1 cellular context compared by ENCODE assay signal in the genomic region with DNA sequence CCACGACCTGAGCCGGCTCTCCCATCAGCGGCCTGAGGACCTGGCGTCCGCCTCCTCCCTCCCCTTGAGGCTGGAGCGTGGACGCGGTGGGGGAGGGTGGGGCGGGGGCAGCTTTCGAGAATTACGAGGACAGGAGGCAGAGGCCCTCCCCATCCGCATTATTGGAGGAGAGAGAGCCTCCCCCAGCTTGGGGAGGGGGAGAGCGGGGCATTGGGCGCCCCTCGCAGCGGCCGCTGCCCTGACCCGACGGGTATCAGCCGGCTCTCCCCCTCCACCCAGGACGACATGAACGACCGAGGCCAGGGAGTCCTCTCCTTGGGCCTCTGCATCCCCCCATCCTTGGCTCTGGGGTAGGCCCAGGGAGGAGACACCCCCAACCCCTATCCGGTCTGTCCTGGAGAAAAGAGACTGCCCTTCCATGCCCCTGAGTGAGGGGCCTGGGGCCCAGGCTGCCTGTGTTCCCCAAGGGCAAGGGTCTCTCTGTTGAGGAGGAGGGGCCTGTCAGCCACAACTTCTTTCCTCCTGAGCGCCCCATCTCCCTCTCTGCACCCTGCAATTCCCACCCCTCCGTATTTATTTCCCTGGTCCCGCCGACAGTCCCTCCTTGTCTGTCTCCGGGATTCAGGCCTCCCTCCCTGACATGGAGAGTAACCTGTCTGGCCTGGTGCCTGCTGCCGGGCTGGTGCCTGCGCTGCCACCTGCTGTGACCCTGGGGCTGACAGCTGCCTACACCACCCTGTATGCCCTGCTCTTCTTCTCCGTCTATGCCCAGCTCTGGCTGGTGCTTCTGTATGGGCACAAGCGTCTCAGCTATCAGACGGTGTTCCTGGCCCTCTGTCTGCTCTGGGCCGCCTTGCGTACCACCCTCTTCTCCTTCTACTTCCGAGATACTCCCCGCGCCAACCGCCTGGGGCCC.
A peak's percentile ranks its signal among the peaks of the same experiment; 100 is the strongest.
TF ChIP-seq lines count a peak whose summit lies in the region.

No MANE protein-coding gene starts in this region.

TF ChIP-seq in HEK293, 187 proteins besides CTCF, POLR2A, EP300 and RAD21 (continued from another document and continues in another):
- TF ChIP-seq, protein P1, sequence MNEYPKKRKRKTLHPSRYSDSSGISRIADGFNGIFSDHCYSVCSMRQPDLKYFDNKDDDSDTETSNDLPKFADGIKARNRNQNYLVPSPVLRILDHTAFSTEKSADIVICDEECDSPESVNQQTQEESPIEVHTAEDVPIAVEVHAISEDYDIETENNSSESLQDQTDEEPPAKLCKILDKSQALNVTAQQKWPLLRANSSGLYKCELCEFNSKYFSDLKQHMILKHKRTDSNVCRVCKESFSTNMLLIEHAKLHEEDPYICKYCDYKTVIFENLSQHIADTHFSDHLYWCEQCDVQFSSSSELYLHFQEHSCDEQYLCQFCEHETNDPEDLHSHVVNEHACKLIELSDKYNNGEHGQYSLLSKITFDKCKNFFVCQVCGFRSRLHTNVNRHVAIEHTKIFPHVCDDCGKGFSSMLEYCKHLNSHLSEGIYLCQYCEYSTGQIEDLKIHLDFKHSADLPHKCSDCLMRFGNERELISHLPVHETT (tag by site-specific recombination; IDR thresholded peaks at IDR 0.05), result no peak
- TF ChIP-seq ZBTB21 (tag by site-specific recombination; IDR thresholded peaks at IDR 0.05), result no peak
- TF ChIP-seq ZNF555 (tag by site-specific recombination; conservative IDR thresholded peaks at IDR 0.05), result no peak
- no peak for TF ChIP-seq TRIM28 (IDR thresholded peaks at IDR 0.05; ENCODE audit: borderline replicate concordance, low read length)
- TF ChIP-seq WT1 (tag by site-specific recombination; IDR thresholded peaks at IDR 0.05), result no peak
- TF ChIP-seq, protein P2, sequence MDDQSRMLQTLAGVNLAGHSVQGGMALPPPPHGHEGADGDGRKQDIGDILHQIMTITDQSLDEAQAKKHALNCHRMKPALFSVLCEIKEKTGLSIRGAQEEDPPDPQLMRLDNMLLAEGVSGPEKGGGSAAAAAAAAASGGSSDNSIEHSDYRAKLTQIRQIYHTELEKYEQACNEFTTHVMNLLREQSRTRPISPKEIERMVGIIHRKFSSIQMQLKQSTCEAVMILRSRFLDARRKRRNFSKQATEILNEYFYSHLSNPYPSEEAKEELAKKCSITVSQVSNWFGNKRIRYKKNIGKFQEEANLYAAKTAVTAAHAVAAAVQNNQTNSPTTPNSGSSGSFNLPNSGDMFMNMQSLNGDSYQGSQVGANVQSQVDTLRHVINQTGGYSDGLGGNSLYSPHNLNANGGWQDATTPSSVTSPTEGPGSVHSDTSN (CRISPR knock-in tag; IDR thresholded peaks at IDR 0.05), result no peak
- no peak for TF ChIP-seq ZNF776 (tag by site-specific recombination; IDR thresholded peaks at IDR 0.05; ENCODE audit: borderline replicate concordance)
- TF ChIP-seq IKZF3 (tag by site-specific recombination; IDR thresholded peaks at IDR 0.05), result no peak
- TF ChIP-seq ZNF335 (tag by site-specific recombination; conservative IDR thresholded peaks at IDR 0.05), result peak; percentile 8
- TF ChIP-seq ZNF239 (tag by site-specific recombination; IDR thresholded peaks at IDR 0.05), result no peak
- TF ChIP-seq REPIN1 (tag by site-specific recombination; IDR thresholded peaks at IDR 0.05; ENCODE audit: low read depth), result no peak
- no peak for TF ChIP-seq ZNF354C (tag by site-specific recombination; IDR thresholded peaks at IDR 0.05; ENCODE audit: borderline replicate concordance, low read depth)
- TF ChIP-seq SCRT1 (tag by site-specific recombination; IDR thresholded peaks at IDR 0.05; ENCODE audit: borderline replicate concordance), result no peak
- TF ChIP-seq BCL11A (tag by site-specific recombination; IDR thresholded peaks at IDR 0.05; ENCODE audit: low read depth), result no peak
- TF ChIP-seq ZNF121 (tag by site-specific recombination; IDR thresholded peaks at IDR 0.05), result no peak
- no peak for TF ChIP-seq SETDB1 (IDR thresholded peaks at IDR 0.05; ENCODE audit: insufficient read length, low read length)
- no peak for TF ChIP-seq ZNF664 (tag by site-specific recombination; IDR thresholded peaks at IDR 0.05)
- TF ChIP-seq, protein P3, sequence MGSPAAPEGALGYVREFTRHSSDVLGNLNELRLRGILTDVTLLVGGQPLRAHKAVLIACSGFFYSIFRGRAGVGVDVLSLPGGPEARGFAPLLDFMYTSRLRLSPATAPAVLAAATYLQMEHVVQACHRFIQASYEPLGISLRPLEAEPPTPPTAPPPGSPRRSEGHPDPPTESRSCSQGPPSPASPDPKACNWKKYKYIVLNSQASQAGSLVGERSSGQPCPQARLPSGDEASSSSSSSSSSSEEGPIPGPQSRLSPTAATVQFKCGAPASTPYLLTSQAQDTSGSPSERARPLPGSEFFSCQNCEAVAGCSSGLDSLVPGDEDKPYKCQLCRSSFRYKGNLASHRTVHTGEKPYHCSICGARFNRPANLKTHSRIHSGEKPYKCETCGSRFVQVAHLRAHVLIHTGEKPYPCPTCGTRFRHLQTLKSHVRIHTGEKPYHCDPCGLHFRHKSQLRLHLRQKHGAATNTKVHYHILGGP (tag by site-specific recombination; IDR thresholded peaks at IDR 0.05), result no peak
- TF ChIP-seq ZNF623 (tag by site-specific recombination; IDR thresholded peaks at IDR 0.05), result no peak
- TF ChIP-seq, protein P4, sequence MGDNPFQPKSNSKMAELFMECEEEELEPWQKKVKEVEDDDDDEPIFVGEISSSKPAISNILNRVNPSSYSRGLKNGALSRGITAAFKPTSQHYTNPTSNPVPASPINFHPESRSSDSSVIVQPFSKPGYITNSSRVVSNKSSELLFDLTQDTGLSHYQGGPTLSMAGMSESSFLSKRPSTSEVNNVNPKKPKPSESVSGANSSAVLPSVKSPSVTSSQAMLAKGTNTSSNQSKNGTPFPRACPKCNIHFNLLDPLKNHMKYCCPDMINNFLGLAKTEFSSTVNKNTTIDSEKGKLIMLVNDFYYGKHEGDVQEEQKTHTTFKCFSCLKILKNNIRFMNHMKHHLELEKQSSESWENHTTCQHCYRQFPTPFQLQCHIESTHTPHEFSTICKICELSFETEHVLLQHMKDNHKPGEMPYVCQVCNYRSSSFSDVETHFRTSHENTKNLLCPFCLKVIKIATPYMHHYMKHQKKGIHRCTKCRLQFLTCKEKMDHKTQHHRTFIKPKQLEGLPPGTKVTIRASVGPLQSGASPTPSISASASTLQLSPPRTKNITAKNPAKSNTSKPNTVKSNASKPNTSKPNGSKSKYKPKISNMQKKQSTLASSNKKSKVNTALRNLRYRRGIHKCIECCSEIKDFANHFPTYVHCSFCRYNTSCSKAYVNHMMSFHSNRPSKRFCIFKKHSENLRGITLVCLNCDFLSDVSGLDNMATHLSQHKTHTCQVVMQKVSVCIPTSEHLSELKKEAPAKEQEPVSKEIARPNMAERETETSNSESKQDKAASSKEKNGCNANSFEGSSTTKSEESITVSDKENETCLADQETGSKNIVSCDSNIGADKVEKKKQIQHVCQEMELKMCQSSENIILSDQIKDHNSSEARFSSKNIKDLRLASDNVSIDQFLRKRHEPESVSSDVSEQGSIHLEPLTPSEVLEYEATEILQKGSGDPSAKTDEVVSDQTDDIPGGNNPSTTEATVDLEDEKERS (tag by site-specific recombination; IDR thresholded peaks at IDR 0.05), result no peak
- TF ChIP-seq GLI2 (tag by site-specific recombination; IDR thresholded peaks at IDR 0.05; ENCODE audit: borderline replicate concordance, low read depth), result no peak
- TF ChIP-seq, protein P5, sequence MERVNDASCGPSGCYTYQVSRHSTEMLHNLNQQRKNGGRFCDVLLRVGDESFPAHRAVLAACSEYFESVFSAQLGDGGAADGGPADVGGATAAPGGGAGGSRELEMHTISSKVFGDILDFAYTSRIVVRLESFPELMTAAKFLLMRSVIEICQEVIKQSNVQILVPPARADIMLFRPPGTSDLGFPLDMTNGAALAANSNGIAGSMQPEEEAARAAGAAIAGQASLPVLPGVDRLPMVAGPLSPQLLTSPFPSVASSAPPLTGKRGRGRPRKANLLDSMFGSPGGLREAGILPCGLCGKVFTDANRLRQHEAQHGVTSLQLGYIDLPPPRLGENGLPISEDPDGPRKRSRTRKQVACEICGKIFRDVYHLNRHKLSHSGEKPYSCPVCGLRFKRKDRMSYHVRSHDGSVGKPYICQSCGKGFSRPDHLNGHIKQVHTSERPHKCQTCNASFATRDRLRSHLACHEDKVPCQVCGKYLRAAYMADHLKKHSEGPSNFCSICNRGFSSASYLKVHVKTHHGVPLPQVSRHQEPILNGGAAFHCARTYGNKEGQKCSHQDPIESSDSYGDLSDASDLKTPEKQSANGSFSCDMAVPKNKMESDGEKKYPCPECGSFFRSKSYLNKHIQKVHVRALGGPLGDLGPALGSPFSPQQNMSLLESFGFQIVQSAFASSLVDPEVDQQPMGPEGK (tag by site-specific recombination; IDR thresholded peaks at IDR 0.05), result 0 out of 2 replicates have a peak, but pooled peaks have one; percentile 34
- TF ChIP-seq ZNF416 (tag by site-specific recombination; IDR thresholded peaks at IDR 0.05), result no peak
- no peak for TF ChIP-seq ZNF624 (tag by site-specific recombination; IDR thresholded peaks at IDR 0.05)
- TF ChIP-seq, protein P6, sequence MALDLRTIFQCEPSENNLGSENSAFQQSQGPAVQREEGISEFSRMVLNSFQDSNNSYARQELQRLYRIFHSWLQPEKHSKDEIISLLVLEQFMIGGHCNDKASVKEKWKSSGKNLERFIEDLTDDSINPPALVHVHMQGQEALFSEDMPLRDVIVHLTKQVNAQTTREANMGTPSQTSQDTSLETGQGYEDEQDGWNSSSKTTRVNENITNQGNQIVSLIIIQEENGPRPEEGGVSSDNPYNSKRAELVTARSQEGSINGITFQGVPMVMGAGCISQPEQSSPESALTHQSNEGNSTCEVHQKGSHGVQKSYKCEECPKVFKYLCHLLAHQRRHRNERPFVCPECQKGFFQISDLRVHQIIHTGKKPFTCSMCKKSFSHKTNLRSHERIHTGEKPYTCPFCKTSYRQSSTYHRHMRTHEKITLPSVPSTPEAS (tag by site-specific recombination; IDR thresholded peaks at IDR 0.05), result no peak
- peak; percentile 90 for TF ChIP-seq ZNF223 (tag by site-specific recombination; IDR thresholded peaks at IDR 0.05)
- TF ChIP-seq, protein P7, sequence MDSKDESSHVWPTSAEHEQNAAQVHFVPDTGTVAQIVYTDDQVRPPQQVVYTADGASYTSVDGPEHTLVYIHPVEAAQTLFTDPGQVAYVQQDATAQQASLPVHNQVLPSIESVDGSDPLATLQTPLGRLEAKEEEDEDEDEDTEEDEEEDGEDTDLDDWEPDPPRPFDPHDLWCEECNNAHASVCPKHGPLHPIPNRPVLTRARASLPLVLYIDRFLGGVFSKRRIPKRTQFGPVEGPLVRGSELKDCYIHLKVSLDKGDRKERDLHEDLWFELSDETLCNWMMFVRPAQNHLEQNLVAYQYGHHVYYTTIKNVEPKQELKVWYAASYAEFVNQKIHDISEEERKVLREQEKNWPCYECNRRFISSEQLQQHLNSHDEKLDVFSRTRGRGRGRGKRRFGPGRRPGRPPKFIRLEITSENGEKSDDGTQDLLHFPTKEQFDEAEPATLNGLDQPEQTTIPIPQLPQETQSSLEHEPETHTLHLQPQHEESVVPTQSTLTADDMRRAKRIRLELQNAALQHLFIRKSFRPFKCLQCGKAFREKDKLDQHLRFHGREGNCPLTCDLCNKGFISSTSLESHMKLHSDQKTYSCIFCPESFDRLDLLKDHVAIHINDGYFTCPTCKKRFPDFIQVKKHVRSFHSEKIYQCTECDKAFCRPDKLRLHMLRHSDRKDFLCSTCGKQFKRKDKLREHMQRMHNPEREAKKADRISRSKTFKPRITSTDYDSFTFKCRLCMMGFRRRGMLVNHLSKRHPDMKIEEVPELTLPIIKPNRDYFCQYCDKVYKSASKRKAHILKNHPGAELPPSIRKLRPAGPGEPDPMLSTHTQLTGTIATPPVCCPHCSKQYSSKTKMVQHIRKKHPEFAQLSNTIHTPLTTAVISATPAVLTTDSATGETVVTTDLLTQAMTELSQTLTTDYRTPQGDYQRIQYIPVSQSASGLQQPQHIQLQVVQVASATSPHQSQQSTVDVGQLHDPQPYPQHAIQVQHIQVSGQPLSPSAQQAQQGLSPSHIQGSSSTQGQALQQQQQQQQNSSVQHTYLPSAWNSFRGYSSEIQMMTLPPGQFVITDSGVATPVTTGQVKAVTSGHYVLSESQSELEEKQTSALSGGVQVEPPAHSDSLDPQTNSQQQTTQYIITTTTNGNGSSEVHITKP (tag by site-specific recombination; IDR thresholded peaks at IDR 0.05), result peak; percentile 69
- TF ChIP-seq ZIC2 (tag by site-specific recombination; IDR thresholded peaks at IDR 0.05), result 0 out of 2 replicates have a peak, but pooled peaks have one; percentile 22
- TF ChIP-seq, protein P8, sequence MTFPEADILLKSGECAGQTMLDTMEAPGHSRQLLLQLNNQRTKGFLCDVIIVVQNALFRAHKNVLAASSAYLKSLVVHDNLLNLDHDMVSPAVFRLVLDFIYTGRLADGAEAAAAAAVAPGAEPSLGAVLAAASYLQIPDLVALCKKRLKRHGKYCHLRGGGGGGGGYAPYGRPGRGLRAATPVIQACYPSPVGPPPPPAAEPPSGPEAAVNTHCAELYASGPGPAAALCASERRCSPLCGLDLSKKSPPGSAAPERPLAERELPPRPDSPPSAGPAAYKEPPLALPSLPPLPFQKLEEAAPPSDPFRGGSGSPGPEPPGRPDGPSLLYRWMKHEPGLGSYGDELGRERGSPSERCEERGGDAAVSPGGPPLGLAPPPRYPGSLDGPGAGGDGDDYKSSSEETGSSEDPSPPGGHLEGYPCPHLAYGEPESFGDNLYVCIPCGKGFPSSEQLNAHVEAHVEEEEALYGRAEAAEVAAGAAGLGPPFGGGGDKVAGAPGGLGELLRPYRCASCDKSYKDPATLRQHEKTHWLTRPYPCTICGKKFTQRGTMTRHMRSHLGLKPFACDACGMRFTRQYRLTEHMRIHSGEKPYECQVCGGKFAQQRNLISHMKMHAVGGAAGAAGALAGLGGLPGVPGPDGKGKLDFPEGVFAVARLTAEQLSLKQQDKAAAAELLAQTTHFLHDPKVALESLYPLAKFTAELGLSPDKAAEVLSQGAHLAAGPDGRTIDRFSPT (tag by site-specific recombination; IDR thresholded peaks at IDR 0.05), result peak; percentile 63
- no peak for TF ChIP-seq ZNF16 (tag by site-specific recombination; IDR thresholded peaks at IDR 0.05; ENCODE audit: low read depth)
- TF ChIP-seq ZNF658 (tag by site-specific recombination; IDR thresholded peaks at IDR 0.05), result no peak
- TF ChIP-seq ZNF423 (tag by site-specific recombination; IDR thresholded peaks at IDR 0.05), result no peak
- TF ChIP-seq, protein P9, sequence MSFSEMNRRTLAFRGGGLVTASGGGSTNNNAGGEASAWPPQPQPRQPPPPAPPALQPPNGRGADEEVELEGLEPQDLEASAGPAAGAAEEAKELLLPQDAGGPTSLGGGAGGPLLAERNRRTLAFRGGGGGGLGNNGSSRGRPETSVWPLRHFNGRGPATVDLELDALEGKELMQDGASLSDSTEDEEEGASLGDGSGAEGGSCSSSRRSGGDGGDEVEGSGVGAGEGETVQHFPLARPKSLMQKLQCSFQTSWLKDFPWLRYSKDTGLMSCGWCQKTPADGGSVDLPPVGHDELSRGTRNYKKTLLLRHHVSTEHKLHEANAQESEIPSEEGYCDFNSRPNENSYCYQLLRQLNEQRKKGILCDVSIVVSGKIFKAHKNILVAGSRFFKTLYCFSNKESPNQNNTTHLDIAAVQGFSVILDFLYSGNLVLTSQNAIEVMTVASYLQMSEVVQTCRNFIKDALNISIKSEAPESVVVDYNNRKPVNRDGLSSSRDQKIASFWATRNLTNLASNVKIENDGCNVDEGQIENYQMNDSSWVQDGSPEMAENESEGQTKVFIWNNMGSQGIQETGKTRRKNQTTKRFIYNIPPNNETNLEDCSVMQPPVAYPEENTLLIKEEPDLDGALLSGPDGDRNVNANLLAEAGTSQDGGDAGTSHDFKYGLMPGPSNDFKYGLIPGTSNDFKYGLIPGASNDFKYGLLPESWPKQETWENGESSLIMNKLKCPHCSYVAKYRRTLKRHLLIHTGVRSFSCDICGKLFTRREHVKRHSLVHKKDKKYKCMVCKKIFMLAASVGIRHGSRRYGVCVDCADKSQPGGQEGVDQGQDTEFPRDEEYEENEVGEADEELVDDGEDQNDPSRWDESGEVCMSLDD (tag by site-specific recombination; IDR thresholded peaks at IDR 0.05), result peak; percentile 15; the same call in 1 of the 2 replicates
- TF ChIP-seq ZNF600 (tag by site-specific recombination; IDR thresholded peaks at IDR 0.05), result peak; percentile 81
- peak; percentile 49 for TF ChIP-seq SP3 (tag by site-specific recombination; IDR thresholded peaks at IDR 0.05)
- no peak for TF ChIP-seq OVOL3 (tag by site-specific recombination; IDR thresholded peaks at IDR 0.05)
